ENCODE assay signal across 17 cellular contexts in the genomic region with DNA sequence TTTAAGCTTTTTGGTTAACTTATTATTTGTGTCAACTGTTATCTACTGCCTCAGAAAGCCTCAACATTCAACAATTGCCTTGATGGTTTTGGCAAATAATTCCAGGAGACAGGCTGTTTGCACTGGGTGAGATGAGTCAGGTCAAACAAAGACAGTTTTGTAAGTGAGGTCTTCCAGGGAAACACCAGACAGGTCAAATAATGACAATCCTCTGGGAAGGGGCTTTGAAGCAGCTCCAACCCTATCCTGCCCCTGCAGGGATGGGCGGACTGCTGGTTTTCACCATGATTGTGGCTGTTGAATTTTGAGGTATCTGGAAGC.
"Had no signal": no experiment of that assay in that cellular context is flagged by ENCODE, and none has a peak within 500 bp of the region (broad histone marks: within the 10 kb centered on the region; RNA-seq: fewer than 3 reads in every experiment).

No MANE protein-coding gene starts in this region.

- ATAC-seq: effector memory CD8-positive, alpha-beta T cell; foreskin keratinocyte; left cardiac atrium had no signal

- H3K27me3 ChIP-seq: right atrium auricular region, thyroid gland had no signal

- H3K4me1 Mint-ChIP-seq: immature natural killer cell, naive B cell, nephron had no signal

- H3K27ac ChIP-seq: foreskin keratinocyte, right atrium auricular region, thyroid gland had no signal

- H3K4me1 ChIP-seq: foreskin keratinocyte, right atrium auricular region, thyroid gland had no signal

- DNase-seq: effector memory CD8-positive, alpha-beta T cell; erythroblast; foreskin keratinocyte; immature natural killer cell; kidney; left cardiac atrium; mesendoderm; naive B cell; occipital lobe; stimulated activated CD4-positive, alpha-beta T cell treated with anti-CD3 and anti-CD28 coated beads, Interleukin-2, amount 100 ng/mL, for 48 hours; stimulated activated naive CD4-positive, alpha-beta T cell treated with Interleukin-2 at 50 U/mL for 16 hours; thyroid gland had no signal

- H3K36me3 ChIP-seq: right atrium auricular region, thyroid gland had no signal

- H3K36me3 Mint-ChIP-seq: type B pancreatic cell had no signal

- H3K27ac Mint-ChIP-seq: dendritic cell treated with granulocyte-macrophage colony-stimulating factor and Interleukin-4, amounts not matched to agents 40 ng/mL and 50 ng/mL, for 4 days; effector memory CD8-positive, alpha-beta T cell; immature natural killer cell; naive B cell; nephron; type B pancreatic cell had no signal

- H3K9me3 ChIP-seq: thyroid gland had no signal

- H3K4me3 ChIP-seq: right atrium auricular region, smooth muscle cell, thyroid gland had no signal

- H3K4me3 Mint-ChIP-seq: dendritic cell treated with granulocyte-macrophage colony-stimulating factor and Interleukin-4, amounts not matched to agents 40 ng/mL and 50 ng/mL, for 4 days; effector memory CD8-positive, alpha-beta T cell; immature natural killer cell; nephron; type B pancreatic cell had no signal
